In the genomic region with DNA sequence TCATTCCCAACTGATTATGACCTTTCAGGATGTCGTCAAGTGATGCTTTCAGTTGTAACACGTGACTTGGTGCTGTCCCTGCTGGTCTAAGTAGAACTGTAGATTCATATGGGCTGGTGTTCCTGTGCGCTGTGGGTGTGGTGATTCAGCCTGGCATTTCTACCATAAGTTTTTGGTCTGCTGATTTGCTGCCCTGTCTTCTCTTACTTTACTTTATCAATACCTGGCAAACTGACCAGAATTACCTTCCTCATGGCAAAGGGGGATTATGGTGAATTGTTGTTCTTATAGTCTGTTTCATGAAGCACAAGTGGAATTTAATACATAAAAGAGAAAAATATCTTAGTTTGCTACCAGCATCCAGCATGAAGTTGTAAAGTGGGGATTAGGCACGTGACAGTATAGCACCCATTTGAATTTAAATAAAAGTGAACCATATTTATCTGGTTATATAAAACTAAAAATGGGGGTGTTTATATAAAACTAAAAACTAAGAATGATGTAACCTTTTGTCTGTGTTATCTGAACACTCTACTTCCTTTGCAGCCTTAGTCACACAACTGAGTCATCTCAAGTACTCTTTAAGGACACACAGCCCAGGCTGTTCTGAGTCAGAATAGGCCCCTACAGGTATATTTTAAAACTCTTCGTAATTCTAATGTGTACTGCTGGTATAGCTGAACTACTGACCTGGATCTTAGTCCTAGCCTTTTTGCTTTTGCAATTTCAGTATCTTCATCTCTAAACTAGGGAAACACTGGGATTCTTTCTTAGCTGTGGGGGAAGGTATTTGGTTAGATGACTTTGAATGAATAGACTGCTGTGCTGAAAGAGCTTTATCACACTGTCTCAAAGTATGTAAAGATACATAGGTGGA, we compare ENCODE assay signal across 9 cellular contexts. TPM values are rescaled to one million over a fixed set of nuclear protein-coding genes. Genes with fewer than 3 reads are reported as not detected.
DNase-seq lines count a peak whose midpoint lies in the region; FAIRE-seq and TF ChIP-seq lines count a peak whose summit lies in the region.
"Had no signal": no experiment of that assay in that cellular context is flagged by ENCODE, and none has a peak within 500 bp of the region (broad histone marks: within the 10 kb centered on the region; RNA-seq: fewer than 3 reads in every experiment).

No MANE protein-coding gene starts in this region.

- CTCF ChIA-PET in HEK293 (lab: Yijun Ruan, JAX) = interaction anchor here (0.5 to 1.5 kb wide), 4 partner anchors 12 to 525 kb away, joined by 4 to 7 read pairs (median 6); a partner anchor contains a TSS

- POLR2A ChIA-PET in HEK293 (lab: Yijun Ruan, JAX) = interaction anchor here (1.5 kb wide), 1 partner anchor 28 kb away, joined by 3 read pairs; a partner anchor contains a TSS

- H3K4me1 ChIP-seq in HEK293 (ENCODE audit: control insufficient read depth, insufficient read depth, low read length) (peaks cover 10% of the 10 kb centered on the region), ascending aorta (peaks cover 4 to 7% of the 10 kb centered on the region in 2 donors)

- H3K4me3 ChIP-seq in HEK293 (ENCODE audit: low read depth, low read length) = no peak overlapping the region
- H3K4me3 ChIP-seq in ascending aorta = no peak overlapping the region
- H3K4me3 ChIP-seq: SK-N-MC had no signal

- no peaks in the 10 kb centered on the region for H3K27me3 ChIP-seq in ascending aorta

- H3K36me3 ChIP-seq in HEK293 (ENCODE audit: control insufficient read depth in 2 of 2, insufficient read depth in 1 of 2, low read length in 2 of 2) (peaks cover 83 to 96% of the 10 kb centered on the region in 2 experiments), ascending aorta (peaks cover 63 to 77% of the 10 kb centered on the region in 2 donors)

- H3K9me3 ChIP-seq in HEK293 (ENCODE audit: control insufficient read depth, insufficient read depth, low read depth, low read length) (no peaks in the 10 kb centered on the region), ascending aorta (no peaks in the 10 kb centered on the region)

- peak overlapping the region; percentile 57 for H3K27ac ChIP-seq in HEK293 (ENCODE audit: extremely low read depth, low read depth, low read length)
- peak overlapping the region; percentile 73 to 81 for H3K27ac ChIP-seq in ascending aorta
- H3K27ac ChIP-seq: SK-N-MC had no signal

- DNase-seq in GM10266 (ENCODE audit: extremely low spot score) = peak; percentile 47
- peak; percentile 86 for DNase-seq in RCC 7860 (ENCODE audit: low spot score)
- no peak for DNase-seq in ascending aorta (ENCODE audit: low spot score in 2 of 2)
- peak; percentile 95 for DNase-seq in kidney tubule cell (ENCODE audit: low spot score)
- DNase-seq in stimulated activated CD8-positive, alpha-beta memory T cell treated with anti-CD3 and anti-CD28 coated beads, Interleukin-7, amount 100 ng/mL, for 24 hours (ENCODE audit: low read depth) = peak; percentile 4
- no peak for DNase-seq in midbrain (lab: John Stamatoyannopoulos, UW)
- DNase-seq in medulla oblongata (ENCODE audit: extremely low spot score) = no peak

- FAIRE-seq in RCC 7860 (lab: Jason Lieb, UNC) = peak; percentile 95

- TF ChIP-seq CTCF in GM10266 (IDR thresholded peaks at IDR 0.05; ENCODE audit: control insufficient read depth, insufficient read depth, low read depth, missing control alignments) = no peak
- TF ChIP-seq CTCF in HEK293 (tag by site-specific recombination; IDR thresholded peaks at IDR 0.05) = no peak
- no peak for TF ChIP-seq CTCF in ascending aorta (IDR thresholded peaks at IDR 0.05)

- intact Hi-C loops in ascending aorta (cut with DNase I) = no loop called here

TF ChIP-seq in HEK293, 187 proteins besides CTCF, POLR2A, EP300 and RAD21 (continues in another document):
- TF ChIP-seq, protein P1, sequence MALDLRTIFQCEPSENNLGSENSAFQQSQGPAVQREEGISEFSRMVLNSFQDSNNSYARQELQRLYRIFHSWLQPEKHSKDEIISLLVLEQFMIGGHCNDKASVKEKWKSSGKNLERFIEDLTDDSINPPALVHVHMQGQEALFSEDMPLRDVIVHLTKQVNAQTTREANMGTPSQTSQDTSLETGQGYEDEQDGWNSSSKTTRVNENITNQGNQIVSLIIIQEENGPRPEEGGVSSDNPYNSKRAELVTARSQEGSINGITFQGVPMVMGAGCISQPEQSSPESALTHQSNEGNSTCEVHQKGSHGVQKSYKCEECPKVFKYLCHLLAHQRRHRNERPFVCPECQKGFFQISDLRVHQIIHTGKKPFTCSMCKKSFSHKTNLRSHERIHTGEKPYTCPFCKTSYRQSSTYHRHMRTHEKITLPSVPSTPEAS (tag by site-specific recombination; IDR thresholded peaks at IDR 0.05) = no peak
- TF ChIP-seq ZBTB1 (tag by site-specific recombination; IDR thresholded peaks at IDR 0.05) = no peak
- TF ChIP-seq SP3 (tag by site-specific recombination; IDR thresholded peaks at IDR 0.05) = 0 out of 2 replicates have a peak, but pooled peaks have one; percentile 11
- TF ChIP-seq ZBTB21 (tag by site-specific recombination; IDR thresholded peaks at IDR 0.05) = no peak
- TF ChIP-seq ZNF184 (tag by site-specific recombination; IDR thresholded peaks at IDR 0.05) = 0 out of 2 replicates have a peak, but pooled peaks have one; percentile 64
- TF ChIP-seq ZNF37A (tag by site-specific recombination; IDR thresholded peaks at IDR 0.05) = no peak
- TF ChIP-seq, protein P2, sequence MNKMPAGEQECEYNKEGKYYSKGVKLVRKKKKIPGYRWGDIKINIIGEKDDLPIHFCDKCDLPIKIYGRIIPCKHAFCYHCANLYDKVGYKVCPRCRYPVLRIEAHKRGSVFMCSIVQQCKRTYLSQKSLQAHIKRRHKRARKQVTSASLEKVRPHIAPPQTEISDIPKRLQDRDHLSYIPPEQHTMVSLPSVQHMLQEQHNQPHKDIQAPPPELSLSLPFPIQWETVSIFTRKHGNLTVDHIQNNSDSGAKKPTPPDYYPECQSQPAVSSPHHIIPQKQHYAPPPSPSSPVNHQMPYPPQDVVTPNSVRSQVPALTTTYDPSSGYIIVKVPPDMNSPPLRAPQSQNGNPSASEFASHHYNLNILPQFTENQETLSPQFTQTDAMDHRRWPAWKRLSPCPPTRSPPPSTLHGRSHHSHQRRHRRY (tag by site-specific recombination; IDR thresholded peaks at IDR 0.05) = no peak
- no peak for TF ChIP-seq ZNF175 (tag by site-specific recombination; IDR thresholded peaks at IDR 0.05)
- TF ChIP-seq ZNF555 (tag by site-specific recombination; conservative IDR thresholded peaks at IDR 0.05) = no peak
- TF ChIP-seq ZNF19 (tag by site-specific recombination; IDR thresholded peaks at IDR 0.05; ENCODE audit: low read depth) = no peak
- no peak for TF ChIP-seq ZNF146 (tag by site-specific recombination; IDR thresholded peaks at IDR 0.05)
- peak; percentile 75; the same call in 1 of the 2 replicates for TF ChIP-seq ZEB2 (tag by site-specific recombination; IDR thresholded peaks at IDR 0.05)
- TF ChIP-seq, protein P3, sequence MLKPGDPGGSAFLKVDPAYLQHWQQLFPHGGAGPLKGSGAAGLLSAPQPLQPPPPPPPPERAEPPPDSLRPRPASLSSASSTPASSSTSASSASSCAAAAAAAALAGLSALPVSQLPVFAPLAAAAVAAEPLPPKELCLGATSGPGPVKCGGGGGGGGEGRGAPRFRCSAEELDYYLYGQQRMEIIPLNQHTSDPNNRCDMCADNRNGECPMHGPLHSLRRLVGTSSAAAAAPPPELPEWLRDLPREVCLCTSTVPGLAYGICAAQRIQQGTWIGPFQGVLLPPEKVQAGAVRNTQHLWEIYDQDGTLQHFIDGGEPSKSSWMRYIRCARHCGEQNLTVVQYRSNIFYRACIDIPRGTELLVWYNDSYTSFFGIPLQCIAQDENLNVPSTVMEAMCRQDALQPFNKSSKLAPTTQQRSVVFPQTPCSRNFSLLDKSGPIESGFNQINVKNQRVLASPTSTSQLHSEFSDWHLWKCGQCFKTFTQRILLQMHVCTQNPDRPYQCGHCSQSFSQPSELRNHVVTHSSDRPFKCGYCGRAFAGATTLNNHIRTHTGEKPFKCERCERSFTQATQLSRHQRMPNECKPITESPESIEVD (tag by site-specific recombination; IDR thresholded peaks at IDR 0.05) = peak; percentile 79
- TF ChIP-seq ZNF677 (tag by site-specific recombination; IDR thresholded peaks at IDR 0.05) = no peak
- TF ChIP-seq MZF1 (tag by site-specific recombination; IDR thresholded peaks at IDR 0.05; ENCODE audit: borderline replicate concordance) = no peak
- TF ChIP-seq, protein P4, sequence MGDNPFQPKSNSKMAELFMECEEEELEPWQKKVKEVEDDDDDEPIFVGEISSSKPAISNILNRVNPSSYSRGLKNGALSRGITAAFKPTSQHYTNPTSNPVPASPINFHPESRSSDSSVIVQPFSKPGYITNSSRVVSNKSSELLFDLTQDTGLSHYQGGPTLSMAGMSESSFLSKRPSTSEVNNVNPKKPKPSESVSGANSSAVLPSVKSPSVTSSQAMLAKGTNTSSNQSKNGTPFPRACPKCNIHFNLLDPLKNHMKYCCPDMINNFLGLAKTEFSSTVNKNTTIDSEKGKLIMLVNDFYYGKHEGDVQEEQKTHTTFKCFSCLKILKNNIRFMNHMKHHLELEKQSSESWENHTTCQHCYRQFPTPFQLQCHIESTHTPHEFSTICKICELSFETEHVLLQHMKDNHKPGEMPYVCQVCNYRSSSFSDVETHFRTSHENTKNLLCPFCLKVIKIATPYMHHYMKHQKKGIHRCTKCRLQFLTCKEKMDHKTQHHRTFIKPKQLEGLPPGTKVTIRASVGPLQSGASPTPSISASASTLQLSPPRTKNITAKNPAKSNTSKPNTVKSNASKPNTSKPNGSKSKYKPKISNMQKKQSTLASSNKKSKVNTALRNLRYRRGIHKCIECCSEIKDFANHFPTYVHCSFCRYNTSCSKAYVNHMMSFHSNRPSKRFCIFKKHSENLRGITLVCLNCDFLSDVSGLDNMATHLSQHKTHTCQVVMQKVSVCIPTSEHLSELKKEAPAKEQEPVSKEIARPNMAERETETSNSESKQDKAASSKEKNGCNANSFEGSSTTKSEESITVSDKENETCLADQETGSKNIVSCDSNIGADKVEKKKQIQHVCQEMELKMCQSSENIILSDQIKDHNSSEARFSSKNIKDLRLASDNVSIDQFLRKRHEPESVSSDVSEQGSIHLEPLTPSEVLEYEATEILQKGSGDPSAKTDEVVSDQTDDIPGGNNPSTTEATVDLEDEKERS (tag by site-specific recombination; IDR thresholded peaks at IDR 0.05) = no peak
- TF ChIP-seq SCRT2 (tag by site-specific recombination; IDR thresholded peaks at IDR 0.05) = peak; percentile 47
- peak; percentile 57 for TF ChIP-seq ZFP37 (tag by site-specific recombination; IDR thresholded peaks at IDR 0.05)
- no peak for TF ChIP-seq MYNN (tag by site-specific recombination; IDR thresholded peaks at IDR 0.05; ENCODE audit: borderline replicate concordance)

RNA-seq across cellular contexts. Expression of a gene that starts 28.3 kb away (rescaled TPM):
- 158 TPM for total RNA-seq in ascending aorta

RNA-seq across cellular contexts. Expression of a gene that starts 28.4 kb away (rescaled TPM):
- total RNA-seq in ascending aorta = 0.75 TPM

Comparison
In these comparisons a context has a peak if more than half of its experiments do, and no peak if none do; other contexts are left out.
1. DNase-seq: peak in GM10266 (single experiment), RCC 7860 (single experiment), kidney tubule cell (single experiment) and stimulated activated CD8-positive, alpha-beta memory T cell treated with anti-CD3 and anti-CD28 coated beads, Interleukin-7, amount 100 ng/mL, for 24 hours (single experiment); none in ascending aorta (0 of 2), midbrain (single experiment) and medulla oblongata (single experiment).